In the genomic region with DNA sequence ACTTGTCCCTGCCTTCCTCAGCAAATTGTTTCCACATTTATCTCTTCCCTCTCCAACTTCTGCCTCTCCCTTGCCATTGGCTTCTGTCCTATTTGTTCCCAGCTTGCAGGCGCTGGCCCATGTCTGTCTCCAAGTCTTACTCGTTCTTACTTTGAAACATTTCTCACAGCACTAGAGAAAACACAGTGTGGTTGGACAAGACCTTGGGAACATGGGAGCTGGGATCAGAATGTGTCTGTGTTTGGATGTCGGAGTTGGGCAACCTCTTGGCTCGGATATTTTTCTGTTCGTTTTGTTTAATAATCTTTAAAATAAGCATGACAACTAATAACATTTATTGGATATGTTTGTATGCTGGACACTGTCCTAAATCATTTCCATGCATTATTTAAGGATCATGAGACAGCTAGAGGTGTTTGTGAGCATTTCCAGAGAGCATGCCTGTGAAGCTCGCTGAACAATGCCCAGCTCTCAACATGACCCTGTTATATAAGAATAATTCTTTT, we compare ENCODE assay signal across 14 cellular contexts. TPM values are rescaled to one million over a fixed set of nuclear protein-coding genes. Genes with fewer than 3 reads are reported as not detected.
A peak's percentile ranks its signal among the peaks of the same experiment; 100 is the strongest.
DNase-seq lines count a peak whose midpoint lies in the region; ATAC-seq and TF ChIP-seq lines count a peak whose summit lies in the region.
"Had no signal": no experiment of that assay in that cellular context is flagged by ENCODE, and none has a peak within 500 bp of the region (broad histone marks: within the 10 kb centered on the region; RNA-seq: fewer than 3 reads in every experiment).

No MANE protein-coding gene starts in this region.

- TF ChIP-seq POLR2A in esophagus muscularis mucosa (IDR thresholded peaks at IDR 0.05; ENCODE audit: low read depth) (no peak), spleen (IDR thresholded peaks at IDR 0.05) (no peak)

- ATAC-seq in left lung (peak; percentile 33), GM19023 (IDR thresholded peaks at IDR 0.05; ENCODE audit: unreplicated experiment) (no peak), GM18909 (IDR thresholded peaks at IDR 0.05; ENCODE audit: poor library complexity, unreplicated experiment) (no peak)
- ATAC-seq: stimulated activated effector memory CD8-positive, alpha-beta T cell treated with anti-CD3 and anti-CD28 coated beads, Interleukin-12 subunit alpha, Interleukin-12 subunit beta, amount 100 ng/mL, for 72 hours had no signal

- H3K9me2 ChIP-seq in GM23248 (ENCODE audit: insufficient read depth): no peaks in the 10 kb centered on the region

- peak overlapping the region; percentile 11; the same call in 1 of the 2 replicates for H3K9ac ChIP-seq in GM23248
- no peak overlapping the region for H3K9ac ChIP-seq in smooth muscle cell (ENCODE audit: low read depth)

- H3K9me3 ChIP-seq in GM23248 (ENCODE audit: low read depth): no peaks in the 10 kb centered on the region
- no peaks in the 10 kb centered on the region for H3K9me3 ChIP-seq in esophagus muscularis mucosa
- no peaks in the 10 kb centered on the region for H3K9me3 ChIP-seq in left lung
- no peaks in the 10 kb centered on the region for H3K9me3 ChIP-seq in smooth muscle cell (replicated peaks; ENCODE audit: low read depth)
- no peaks in the 10 kb centered on the region for H3K9me3 ChIP-seq in spleen

- H3K4me1 ChIP-seq in GM23248 (ENCODE audit: insufficient read depth) (peaks cover 45% of the 10 kb centered on the region), esophagus muscularis mucosa (peaks cover 22 to 71% (median 50%) of the 10 kb centered on the region in 4 donors), left lung (peaks cover 0 to 6% of the 10 kb centered on the region in 2 donors), smooth muscle cell (ENCODE audit: low read depth) (peaks cover 5% of the 10 kb centered on the region), spleen (peaks cover 5 to 34% (median 8%) of the 10 kb centered on the region in 6 donors)

- no peaks in the 10 kb centered on the region for H4K20me1 ChIP-seq in GM23248 (ENCODE audit: insufficient read depth)
- H4K20me1 ChIP-seq in smooth muscle cell (ENCODE audit: low read depth): no peaks in the 10 kb centered on the region

- intact Hi-C loops in esophagus muscularis mucosa (cut with DNase I): no loop called here
- intact Hi-C loops in left lung (cut with DNase I): no loop called here
- intact Hi-C loops in spleen (cut with DNase I; ENCODE audit: low total_unique reads): loop anchor here (10.0 kb wide), 1 partner anchor 65 kb away; a partner anchor contains a TSS

- no peaks in the 10 kb centered on the region for H3K79me2 ChIP-seq in GM23248 (ENCODE audit: insufficient read depth)
- no peaks in the 10 kb centered on the region for H3K79me2 ChIP-seq in smooth muscle cell (ENCODE audit: low read depth)

- DNase-seq in GM23248 (peak; percentile 53), esophagus muscularis mucosa (ENCODE audit: extremely low spot score) (peak; percentile 92), left lung (no peak), smooth muscle cell (lab: John Stamatoyannopoulos, UW; ENCODE audit: unreplicated experiment) (no peak), spleen (no peak), NCI-H82 treated with DMSO at 0.1 percent for 48 hours (lab: John Stamatoyannopoulos, UW; ENCODE audit: unreplicated experiment) (no peak)
- DNase-seq: activated naive CD4-positive, alpha-beta T cell treated with Interleukin-2 at 50 U/mL for 16 hours; EL; NCI-H2081; stimulated activated CD4-positive, alpha-beta T cell treated with anti-CD3 and anti-CD28 coated beads, Interleukin-4, amount 100 ng/mL, for 1 hour had no signal

- H3F3A ChIP-seq in GM23248 (ENCODE audit: insufficient read depth) (peaks cover 34% of the 10 kb centered on the region), smooth muscle cell (ENCODE audit: low read depth) (peaks cover 11% of the 10 kb centered on the region)

- H2AFZ ChIP-seq in GM23248 (peak overlapping the region; percentile 70), smooth muscle cell (ENCODE audit: low read depth) (peak overlapping the region; percentile 82)

- H3K36me3 ChIP-seq in GM23248 (ENCODE audit: low read depth) (no peaks in the 10 kb centered on the region), esophagus muscularis mucosa (no peaks in the 10 kb centered on the region), left lung (no peaks in the 10 kb centered on the region), smooth muscle cell (ENCODE audit: low read depth) (no peaks in the 10 kb centered on the region), spleen (no peaks in the 10 kb centered on the region)

- peak overlapping the region; percentile 58 for H3K4me2 ChIP-seq in GM23248 (ENCODE audit: unreplicated experiment)
- H3K4me2 ChIP-seq in smooth muscle cell: peak overlapping the region; percentile 52

- peak; percentile 55 for TF ChIP-seq EP300 in esophagus muscularis mucosa (IDR thresholded peaks at IDR 0.05)

- no peaks in the 10 kb centered on the region for H3K27me3 ChIP-seq in GM23248 (replicated peaks; ENCODE audit: insufficient read depth)
- no peaks in the 10 kb centered on the region for H3K27me3 ChIP-seq in esophagus muscularis mucosa
- no peaks in the 10 kb centered on the region for H3K27me3 ChIP-seq in left lung
- no peaks in the 10 kb centered on the region for H3K27me3 ChIP-seq in smooth muscle cell (ENCODE audit: low read depth)
- H3K27me3 ChIP-seq in spleen (replicated peaks in 1 of 7): no peaks in the 10 kb centered on the region

- H3K27ac ChIP-seq in GM23248: peak overlapping the region; percentile 64
- H3K27ac ChIP-seq in esophagus muscularis mucosa (replicated peaks in 1 of 4): peak overlapping the region; percentile 76 to 86 (median 82)
- H3K27ac ChIP-seq in left lung: peak overlapping the region; percentile 7
- peak overlapping the region; percentile 56 for H3K27ac ChIP-seq in smooth muscle cell (ENCODE audit: low read depth)
- no peak overlapping the region for H3K27ac ChIP-seq in spleen
- H3K27ac ChIP-seq: HL-60 had no signal

- in situ Hi-C loops in GM23248 (cut with MboI): no loop called here

- no peak for TF ChIP-seq CTCF in esophagus muscularis mucosa (IDR thresholded peaks at IDR 0.05)
- TF ChIP-seq CTCF in left lung (IDR thresholded peaks at IDR 0.05): no peak
- no peak for TF ChIP-seq CTCF in smooth muscle cell (IDR thresholded peaks at IDR 0.05; ENCODE audit: borderline replicate concordance, insufficient read depth, poor library complexity, severe bottlenecking)
- no peak for TF ChIP-seq CTCF in spleen (IDR thresholded peaks at IDR 0.05 in 8 of 11, conservative IDR thresholded peaks at IDR 0.05 in 3 of 11)

- 11 to 13% methylated on average over 6 of the region's 6 CpGs for WGBS in GM23248 (ENCODE audit: low coverage in 1 of 2, low lambda C conversion rate in 2 of 2, missing lambda C conversion rate in 2 of 2), 2 experiments
- WGBS in esophagus muscularis mucosa: 32% methylated on average over 6 of the region's 6 CpGs
- 48% methylated on average over 6 of the region's 6 CpGs for WGBS in smooth muscle cell (ENCODE audit: low lambda C conversion rate)
- 85 to 91% (median 87%) methylated on average over 6 of the region's 6 CpGs for WGBS in spleen, 5 donors

- peak overlapping the region; percentile 1; the same call in 1 of the 2 replicates for H3K4me3 ChIP-seq in GM23248
- H3K4me3 ChIP-seq in esophagus muscularis mucosa: no peak overlapping the region
- no peak overlapping the region for H3K4me3 ChIP-seq in left lung
- H3K4me3 ChIP-seq in smooth muscle cell: no peak overlapping the region
- H3K4me3 ChIP-seq in spleen: no peak overlapping the region

RNA-seq across cellular contexts. Expression of a gene that starts 5.9 kb away (rescaled TPM):
- total RNA-seq in GM23248 (2014; rRNA removed; shearing (Covaris generic)): 27.2 and 48.9 TPM in 2 replicates
- polyA plus RNA-seq in GM23248 (2016; fragmentation: Nextera tagmentation; extraction: Ambion mirVana) (22.1 and 23.6 TPM in 2 replicates), smooth muscle cell (19.0 and 23.5 TPM in 2 replicates), spleen (10 to 100 TPM in 1 of 3 donors, 1 to 10 TPM in 2; 7.2 to 10.7 (median 9.1) TPM)
- total RNA-seq in esophagus muscularis mucosa (100 to 1,000 TPM in 1 of 4 donors, 10 to 100 TPM in 3; 55.0 to 104 (median 67.9) TPM), left lung (10 to 100 TPM; 33.0 to 34.4 TPM), smooth muscle cell (51.0 and 61.4 TPM in 2 replicates), spleen (10 to 100 TPM; 46.5 to 98.0 (median 60.5) TPM)

RNA-seq across cellular contexts. Expression of a gene that starts 29.6 kb away (rescaled TPM):
- 191 and 192 TPM in 2 replicates for total RNA-seq in GM23248 (2014; rRNA removed; shearing (Covaris generic))
- 340 and 349 TPM in 2 replicates for polyA plus RNA-seq in GM23248 (2016; fragmentation: Nextera tagmentation; extraction: Ambion mirVana)
- 10 to 100 TPM; 69.1 to 77.4 (median 72.1) TPM for total RNA-seq in esophagus muscularis mucosa
- total RNA-seq in left lung: 100 to 1,000 TPM; 161 to 206 TPM
- total RNA-seq in smooth muscle cell: 385 and 396 TPM in 2 replicates
- 404 and 427 TPM in 2 replicates for polyA plus RNA-seq in smooth muscle cell
- total RNA-seq in spleen: 100 to 1,000 TPM; 101 to 193 (median 152) TPM
- polyA plus RNA-seq in spleen: 100 to 1,000 TPM; 248 to 276 (median 250) TPM

Comparison
In these comparisons a context has a peak if more than half of its experiments do, and no peak if none do; other contexts are left out.
1. DNase-seq: peak in GM23248 (single experiment) and esophagus muscularis mucosa (single experiment); none in left lung (0 of 2), smooth muscle cell (single experiment), spleen (single experiment) and NCI-H82 treated with DMSO at 0.1 percent for 48 hours (single experiment).
2. H3K27ac ChIP-seq: peak in GM23248 (single experiment), esophagus muscularis mucosa (4 of 4), left lung (2 of 2) and smooth muscle cell (single experiment); none in spleen (0 of 8).